ENCODE assay signal across 17 cellular contexts in the genomic region with DNA sequence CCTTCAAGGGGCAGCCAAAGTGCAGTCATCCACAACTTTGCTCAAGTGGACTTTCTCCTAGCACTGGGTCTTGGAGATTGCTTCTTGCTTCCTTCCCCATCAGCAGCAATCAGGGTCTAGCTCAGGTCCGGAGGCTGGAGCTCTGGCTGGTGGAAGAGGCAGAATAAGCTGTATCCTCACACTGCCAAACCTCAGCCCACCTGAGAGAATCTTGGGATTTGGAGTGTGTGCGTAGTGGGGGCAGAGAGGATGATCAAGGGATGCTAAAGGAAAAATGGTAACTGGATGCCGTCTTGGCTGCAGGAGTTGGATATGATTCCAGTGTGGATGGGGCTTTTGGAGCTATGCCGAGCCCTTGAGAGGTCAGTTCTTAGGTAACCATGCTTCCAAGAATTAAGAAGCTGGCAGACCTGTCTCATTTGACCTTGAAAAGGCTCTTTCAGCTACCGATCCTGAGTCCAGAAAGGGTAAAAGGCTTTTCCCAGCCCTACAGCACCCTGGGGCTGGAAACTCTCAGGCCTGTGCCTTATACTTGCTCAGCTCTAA. TPM values are rescaled to one million over a fixed set of nuclear protein-coding genes. Genes with fewer than 3 reads are reported as not detected.
DNase-seq lines count a peak whose midpoint lies in the region; TF ChIP-seq lines count a peak whose summit lies in the region.
"Had no signal": no experiment of that assay in that cellular context is flagged by ENCODE, and none has a peak within 500 bp of the region (broad histone marks: within the 10 kb centered on the region; RNA-seq: fewer than 3 reads in every experiment).

No MANE protein-coding gene starts in this region.

- TF ChIP-seq CTCF in endodermal cell (conservative IDR thresholded peaks at IDR 0.05) (no peak), nephron progenitor cell (IDR thresholded peaks at IDR 0.05) (no peak)

- no peak overlapping the region for H3K4me3 ChIP-seq in endodermal cell (ENCODE audit: low read length)
- no peak overlapping the region for H3K4me3 ChIP-seq in stomach smooth muscle (ENCODE audit: low read length in 2 of 2)
- H3K4me3 ChIP-seq: BLaER1, HAP-1 had no signal

- H3K4me1 ChIP-seq in endodermal cell (ENCODE audit: control insufficient read depth, insufficient read depth, low read length) (peaks cover 13% of the 10 kb centered on the region), stomach smooth muscle (ENCODE audit: control insufficient read depth, insufficient read depth, low read length) (peaks cover 38% of the 10 kb centered on the region)
- H3K4me1 ChIP-seq: HAP-1 had no signal

- no peaks in the 10 kb centered on the region for H3K27me3 Mint-ChIP-seq in endodermal cell (ENCODE audit: insufficient read depth)
- H3K27me3 Mint-ChIP-seq in nephron progenitor cell (ENCODE audit: low read depth, poor library complexity), result peaks cover 18% of the 10 kb centered on the region

- peak overlapping the region; percentile 26 for H3K27ac ChIP-seq in cingulate gyrus (ENCODE audit: low read depth, low read length)
- no peak overlapping the region for H3K27ac ChIP-seq in endodermal cell (ENCODE audit: low read depth, low read length)
- peak overlapping the region; percentile 46 for H3K27ac ChIP-seq in stomach smooth muscle (ENCODE audit: low read length)
- H3K27ac ChIP-seq: BLaER1 had no signal

- H3K4me3 Mint-ChIP-seq in endodermal cell, result no peak overlapping the region
- no peak overlapping the region for H3K4me3 Mint-ChIP-seq in nephron progenitor cell
- H3K4me3 Mint-ChIP-seq: CD14-positive monocyte; CD4-positive, alpha-beta memory T cell had no signal

- peaks cover 17% of the 10 kb centered on the region for H3K4me1 Mint-ChIP-seq in endodermal cell
- no peaks in the 10 kb centered on the region for H3K4me1 Mint-ChIP-seq in nephron progenitor cell
- H3K4me1 Mint-ChIP-seq: CD14-positive monocyte; CD4-positive, alpha-beta memory T cell had no signal

- no peak overlapping the region for H3K9ac ChIP-seq in endodermal cell (ENCODE audit: extremely low read depth, low read length, poor library complexity, severe bottlenecking)
- no peak overlapping the region for H3K9ac ChIP-seq in stomach smooth muscle (ENCODE audit: low read length in 2 of 2)
- H3K9ac ChIP-seq: BLaER1 had no signal

- H3K36me3 Mint-ChIP-seq in endodermal cell (ENCODE audit: low read depth) (no peaks in the 10 kb centered on the region), nephron progenitor cell (ENCODE audit: low read depth) (no peaks in the 10 kb centered on the region)
- H3K36me3 Mint-ChIP-seq: CD14-positive monocyte; CD4-positive, alpha-beta memory T cell had no signal

- H3K27ac Mint-ChIP-seq in endodermal cell, result no peak overlapping the region
- no peak overlapping the region for H3K27ac Mint-ChIP-seq in nephron progenitor cell
- H3K27ac Mint-ChIP-seq: CD14-positive monocyte; CD4-positive, alpha-beta memory T cell had no signal

- H3K27me3 ChIP-seq in endodermal cell (ENCODE audit: control insufficient read depth, insufficient read depth, low read length, poor library complexity, severe bottlenecking) (no peaks in the 10 kb centered on the region), stomach smooth muscle (ENCODE audit: control insufficient read depth in 1 of 2, insufficient read depth in 2 of 2, low read length in 2 of 2) (no peaks in the 10 kb centered on the region)
- H3K27me3 ChIP-seq: BLaER1 had no signal

- H3K36me3 ChIP-seq in endodermal cell (ENCODE audit: control insufficient read depth, insufficient read depth, low read length) (no peaks in the 10 kb centered on the region), stomach smooth muscle (ENCODE audit: control insufficient read depth in 2 of 2, insufficient read depth in 2 of 2, low read length in 2 of 2) (no peaks in the 10 kb centered on the region)
- H3K36me3 ChIP-seq: BLaER1, HAP-1 had no signal

- H3K9me3 ChIP-seq in endodermal cell (ENCODE audit: control insufficient read depth, low read length), result no peaks in the 10 kb centered on the region
- no peaks in the 10 kb centered on the region for H3K9me3 ChIP-seq in stomach smooth muscle (ENCODE audit: control insufficient read depth in 2 of 2, low read length in 2 of 2)
- H3K9me3 ChIP-seq: BLaER1, HAP-1 had no signal

- no peaks in the 10 kb centered on the region for H3K9me3 Mint-ChIP-seq in endodermal cell
- H3K9me3 Mint-ChIP-seq in nephron progenitor cell, result no peaks in the 10 kb centered on the region
- H3K9me3 Mint-ChIP-seq: CD4-positive, alpha-beta memory T cell had no signal

- DNase-seq in endodermal cell (peak; percentile 16), medulla oblongata (ENCODE audit: extremely low spot score) (peak; percentile 64), nephron progenitor cell (no peak), NCI-H1105 (lab: John Stamatoyannopoulos, UW) (no peak), OCI-M2 (lab: John Stamatoyannopoulos, UW; ENCODE audit: unreplicated experiment) (no peak), NCI-H2196 treated with DMSO at 0.1 percent for 48 hours (lab: John Stamatoyannopoulos, UW; ENCODE audit: unreplicated experiment) (no peak)
- DNase-seq: 8988T; CD4-positive, alpha-beta memory T cell; DMS153; DMS79; GDM1 had no signal

- WGBS in endodermal cell (ENCODE audit: insufficient coverage in 1 of 2, insufficient read length in 1 of 2), 2 experiments, result 80 to 95% methylated on average over 4 to 5 of the region's 5 CpGs

RNA-seq across cellular contexts. Expression of a gene that starts 4.5 kb away (rescaled TPM):
- total RNA-seq in endodermal cell, result 10 to 100 TPM; 27.7 to 45.9 TPM
- polyA plus RNA-seq in endodermal cell (2013, experiment 1 of 2), result 38.0 TPM
- 41.3 TPM for polyA plus RNA-seq in endodermal cell (2013, experiment 2 of 2)
- total RNA-seq: CD4-positive, alpha-beta memory T cell; HT-29 had no signal
- polyA plus RNA-seq: CD14-positive monocyte; CD4-positive, alpha-beta memory T cell had no signal

Comparison
In these comparisons a context has a peak if more than half of its experiments do, and no peak if none do; other contexts are left out.
1. DNase-seq: peak in endodermal cell (single experiment) and medulla oblongata (single experiment); none in nephron progenitor cell (single experiment), NCI-H1105 (single experiment), OCI-M2 (single experiment) and NCI-H2196 treated with DMSO at 0.1 percent for 48 hours (single experiment).